11 cellular contexts compared by ENCODE assay signal in genomic region chr2:85445316-85446295, GRCh38. TPM values are rescaled to one million over a fixed set of nuclear protein-coding genes. Genes with fewer than 3 reads are reported as not detected.
DNase-seq lines count a peak whose midpoint lies in the region; ATAC-seq and TF ChIP-seq lines count a peak whose summit lies in the region.
"Had no signal": no experiment of that assay in that cellular context is flagged by ENCODE, and none has a peak within 500 bp of the region (broad histone marks: within the 10 kb centered on the region; RNA-seq: fewer than 3 reads in every experiment).

No MANE protein-coding gene starts in this region.

- H3K27me3 Mint-ChIP-seq in activated T-helper 2 cell treated with anti-CD3 and anti-CD28 coated beads, Interferon-gamma antibody, Interleukin-2, Interleukin-4, amounts not matched to agents 10 μg/mL and 5 μg/mL and 100 μg/mL, durations not matched to agents 14 hours and 24 hours and 36 hours (ENCODE audit: low read depth), result no peaks in the 10 kb centered on the region
- H3K27me3 Mint-ChIP-seq: activated naive CD4-positive, alpha-beta T cell treated with anti-CD3 and anti-CD28 coated beads, Interleukin-2, amount 50 U/mL, for 24 hours; naive B cell; stimulated activated naive CD8-positive, alpha-beta T cell treated with anti-CD3 and anti-CD28 coated beads, Interleukin-15, Interleukin-2, amounts not matched to agents 100 ng/mL and 50 ng/mL, for 24 hours had no signal

- H3K4me3 Mint-ChIP-seq in activated T-helper 2 cell treated with anti-CD3 and anti-CD28 coated beads, Interferon-gamma antibody, Interleukin-2, Interleukin-4, amounts not matched to agents 10 μg/mL and 5 μg/mL and 100 μg/mL, durations not matched to agents 14 hours and 24 hours and 36 hours (ENCODE audit: low read depth), result no peak overlapping the region
- H3K4me3 Mint-ChIP-seq: activated naive CD4-positive, alpha-beta T cell treated with anti-CD3 and anti-CD28 coated beads, Interleukin-2, amount 50 U/mL, for 24 hours; naive B cell; stimulated activated naive CD8-positive, alpha-beta T cell treated with anti-CD3 and anti-CD28 coated beads, Interleukin-15, Interleukin-2, amounts not matched to agents 100 ng/mL and 50 ng/mL, for 24 hours had no signal

- H3K4me1 Mint-ChIP-seq in activated T-helper 2 cell treated with anti-CD3 and anti-CD28 coated beads, Interferon-gamma antibody, Interleukin-2, Interleukin-4, amounts not matched to agents 10 μg/mL and 5 μg/mL and 100 μg/mL, durations not matched to agents 14 hours and 24 hours and 36 hours (ENCODE audit: low read depth), result peaks cover 3% of the 10 kb centered on the region
- H3K4me1 Mint-ChIP-seq: activated naive CD4-positive, alpha-beta T cell treated with anti-CD3 and anti-CD28 coated beads, Interleukin-2, amount 50 U/mL, for 24 hours had no signal

- no peaks in the 10 kb centered on the region for H3K9me3 Mint-ChIP-seq in activated T-helper 2 cell treated with anti-CD3 and anti-CD28 coated beads, Interferon-gamma antibody, Interleukin-2, Interleukin-4, amounts not matched to agents 10 μg/mL and 5 μg/mL and 100 μg/mL, durations not matched to agents 14 hours and 24 hours and 36 hours
- H3K9me3 Mint-ChIP-seq: activated naive CD4-positive, alpha-beta T cell treated with anti-CD3 and anti-CD28 coated beads, Interleukin-2, amount 50 U/mL, for 24 hours; naive B cell; stimulated activated naive CD8-positive, alpha-beta T cell treated with anti-CD3 and anti-CD28 coated beads, Interleukin-15, Interleukin-2, amounts not matched to agents 100 ng/mL and 50 ng/mL, for 24 hours had no signal

- DNase-seq in DMS53 treated with DMSO at 0.1 percent for 48 hours (lab: John Stamatoyannopoulos, UW; ENCODE audit: unreplicated experiment) (peak; percentile 62), OCI-M1 (lab: John Stamatoyannopoulos, UW) (peak; percentile 35), fibroblast of the conjunctiva (ENCODE audit: low read depth) (peak; percentile 70), sciatic nerve (ENCODE audit: low spot score) (no peak), GM20000 (ENCODE audit: low spot score) (no peak)
- no peak for DNase-seq in activated T-helper 2 cell treated with anti-CD3 and anti-CD28 coated beads, Interferon-gamma antibody, Interleukin-2, Interleukin-4, amounts not matched to agents 10 μg/mL and 5 μg/mL and 100 μg/mL, durations not matched to agents 14 hours and 24 hours and 36 hours (ENCODE audit: low spot score)
- DNase-seq: naive B cell had no signal

- ATAC-seq in sciatic nerve (peak; percentile 75), HG03520 (IDR thresholded peaks at IDR 0.05; ENCODE audit: unreplicated experiment) (no peak), HG02970 (IDR thresholded peaks at IDR 0.05; ENCODE audit: low FRiP score, unreplicated experiment) (no peak)

- H3K36me3 Mint-ChIP-seq in activated T-helper 2 cell treated with anti-CD3 and anti-CD28 coated beads, Interferon-gamma antibody, Interleukin-2, Interleukin-4, amounts not matched to agents 10 μg/mL and 5 μg/mL and 100 μg/mL, durations not matched to agents 14 hours and 24 hours and 36 hours (ENCODE audit: low read depth), result no peaks in the 10 kb centered on the region
- H3K36me3 Mint-ChIP-seq: activated naive CD4-positive, alpha-beta T cell treated with anti-CD3 and anti-CD28 coated beads, Interleukin-2, amount 50 U/mL, for 24 hours; naive B cell had no signal

- no peak for TF ChIP-seq CTCF in GM20000 (IDR thresholded peaks at IDR 0.05; ENCODE audit: extremely low read depth, missing control alignments)

- intact Hi-C loops in sciatic nerve (cut with DNase I), result no loop called here
- intact Hi-C loops in activated T-helper 2 cell treated with anti-CD3 and anti-CD28 coated beads, Interferon-gamma antibody, Interleukin-2, Interleukin-4, amounts not matched to agents 10 μg/mL and 5 μg/mL and 100 μg/mL, durations not matched to agents 14 hours and 24 hours and 36 hours (cut with micrococcal nuclease), result no loop called here

- H3K27ac Mint-ChIP-seq in activated T-helper 2 cell treated with anti-CD3 and anti-CD28 coated beads, Interferon-gamma antibody, Interleukin-2, Interleukin-4, amounts not matched to agents 10 μg/mL and 5 μg/mL and 100 μg/mL, durations not matched to agents 14 hours and 24 hours and 36 hours, result no peak overlapping the region
- H3K27ac Mint-ChIP-seq: activated naive CD4-positive, alpha-beta T cell treated with anti-CD3 and anti-CD28 coated beads, Interleukin-2, amount 50 U/mL, for 24 hours; stimulated activated naive CD8-positive, alpha-beta T cell treated with anti-CD3 and anti-CD28 coated beads, Interleukin-15, Interleukin-2, amounts not matched to agents 100 ng/mL and 50 ng/mL, for 24 hours had no signal

RNA-seq across cellular contexts. Expression of gene SH2D6, which starts 27.1 kb away (rescaled TPM):
- total RNA-seq in sciatic nerve, result 0.40 TPM
- total RNA-seq in activated T-helper 2 cell treated with anti-CD3 and anti-CD28 coated beads, Interferon-gamma antibody, Interleukin-2, Interleukin-4, amounts not matched to agents 10 μg/mL and 5 μg/mL and 100 μg/mL, durations not matched to agents 14 hours and 24 hours and 36 hours, result 0.48 and 1.3 TPM in 2 replicates

RNA-seq across cellular contexts. Expression of gene CAPG, which starts 35.4 kb away (rescaled TPM):
- total RNA-seq in sciatic nerve, result 60.7 TPM
- 145 and 146 TPM in 2 replicates for total RNA-seq in activated T-helper 2 cell treated with anti-CD3 and anti-CD28 coated beads, Interferon-gamma antibody, Interleukin-2, Interleukin-4, amounts not matched to agents 10 μg/mL and 5 μg/mL and 100 μg/mL, durations not matched to agents 14 hours and 24 hours and 36 hours

Comparison
In these comparisons a context has a peak if more than half of its experiments do, and no peak if none do; other contexts are left out.
1. DNase-seq: peak in DMS53 treated with DMSO at 0.1 percent for 48 hours (single experiment), OCI-M1 (single experiment) and fibroblast of the conjunctiva (single experiment); none in sciatic nerve (single experiment), activated T-helper 2 cell treated with anti-CD3 and anti-CD28 coated beads, Interferon-gamma antibody, Interleukin-2, Interleukin-4, amounts not matched to agents 10 μg/mL and 5 μg/mL and 100 μg/mL, durations not matched to agents 14 hours and 24 hours and 36 hours (single experiment) and GM20000 (single experiment).